ENCODE assay signal across 1 cellular context in genomic region chr9:125763373-125763772, GRCh38.
TF ChIP-seq lines count a peak whose summit lies in the region.

No MANE protein-coding gene starts in this region.

TF ChIP-seq in GM23338, 12 proteins besides CTCF, POLR2A, EP300 and RAD21 (continued from another document):
- TF ChIP-seq, protein P1, sequence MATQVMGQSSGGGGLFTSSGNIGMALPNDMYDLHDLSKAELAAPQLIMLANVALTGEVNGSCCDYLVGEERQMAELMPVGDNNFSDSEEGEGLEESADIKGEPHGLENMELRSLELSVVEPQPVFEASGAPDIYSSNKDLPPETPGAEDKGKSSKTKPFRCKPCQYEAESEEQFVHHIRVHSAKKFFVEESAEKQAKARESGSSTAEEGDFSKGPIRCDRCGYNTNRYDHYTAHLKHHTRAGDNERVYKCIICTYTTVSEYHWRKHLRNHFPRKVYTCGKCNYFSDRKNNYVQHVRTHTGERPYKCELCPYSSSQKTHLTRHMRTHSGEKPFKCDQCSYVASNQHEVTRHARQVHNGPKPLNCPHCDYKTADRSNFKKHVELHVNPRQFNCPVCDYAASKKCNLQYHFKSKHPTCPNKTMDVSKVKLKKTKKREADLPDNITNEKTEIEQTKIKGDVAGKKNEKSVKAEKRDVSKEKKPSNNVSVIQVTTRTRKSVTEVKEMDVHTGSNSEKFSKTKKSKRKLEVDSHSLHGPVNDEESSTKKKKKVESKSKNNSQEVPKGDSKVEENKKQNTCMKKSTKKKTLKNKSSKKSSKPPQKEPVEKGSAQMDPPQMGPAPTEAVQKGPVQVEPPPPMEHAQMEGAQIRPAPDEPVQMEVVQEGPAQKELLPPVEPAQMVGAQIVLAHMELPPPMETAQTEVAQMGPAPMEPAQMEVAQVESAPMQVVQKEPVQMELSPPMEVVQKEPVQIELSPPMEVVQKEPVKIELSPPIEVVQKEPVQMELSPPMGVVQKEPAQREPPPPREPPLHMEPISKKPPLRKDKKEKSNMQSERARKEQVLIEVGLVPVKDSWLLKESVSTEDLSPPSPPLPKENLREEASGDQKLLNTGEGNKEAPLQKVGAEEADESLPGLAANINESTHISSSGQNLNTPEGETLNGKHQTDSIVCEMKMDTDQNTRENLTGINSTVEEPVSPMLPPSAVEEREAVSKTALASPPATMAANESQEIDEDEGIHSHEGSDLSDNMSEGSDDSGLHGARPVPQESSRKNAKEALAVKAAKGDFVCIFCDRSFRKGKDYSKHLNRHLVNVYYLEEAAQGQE (IDR thresholded peaks at IDR 0.05; ENCODE audit: unreplicated experiment) = no peak
- no peak for TF ChIP-seq ETS1 (IDR thresholded peaks at IDR 0.05)
